2 cellular contexts compared by ENCODE assay signal in genomic region chr9:76803762-76804161, GRCh38.
TF ChIP-seq lines count a peak whose summit lies in the region.

No MANE protein-coding gene starts in this region.

TF ChIP-seq in GM23338, 12 proteins besides CTCF, POLR2A, EP300 and RAD21 (continued from another document):
- TF ChIP-seq ETS1 (IDR thresholded peaks at IDR 0.05), result no peak
- no peak for TF ChIP-seq ZNF462 (CRISPR knock-in tag; IDR thresholded peaks at IDR 0.05)
- no peak for TF ChIP-seq EZH2 (IDR thresholded peaks at IDR 0.05; ENCODE audit: low read depth, unreplicated experiment)
- no peak for TF ChIP-seq STAT1 (IDR thresholded peaks at IDR 0.05; ENCODE audit: unreplicated experiment)
- no peak for TF ChIP-seq JUNB (IDR thresholded peaks at IDR 0.05; ENCODE audit: unreplicated experiment)
- TF ChIP-seq ZNF114 (CRISPR knock-in tag; IDR thresholded peaks at IDR 0.05), result no peak
- no peak for TF ChIP-seq CREB1 (CRISPR knock-in tag; IDR thresholded peaks at IDR 0.05; ENCODE audit: low read depth)
- TF ChIP-seq NANOG (IDR thresholded peaks at IDR 0.05; ENCODE audit: borderline replicate concordance), result no peak
- TF ChIP-seq POLR2AphosphoS5 (IDR thresholded peaks at IDR 0.05; ENCODE audit: low read depth), result no peak
- no peak for TF ChIP-seq REST (IDR thresholded peaks at IDR 0.05; ENCODE audit: unreplicated experiment)

TF ChIP-seq in H1, 55 proteins besides CTCF, POLR2A, EP300 and RAD21 (continued from another document):
- no peak for TF ChIP-seq GTF2F1 (IDR thresholded peaks at IDR 0.05; ENCODE audit: borderline replicate concordance, low read depth, low read length)
- no peak for TF ChIP-seq PHF8 (conservative IDR thresholded peaks at IDR 0.05; ENCODE audit: low read depth, low read length)
- TF ChIP-seq NANOG (IDR thresholded peaks at IDR 0.05; ENCODE audit: insufficient read depth, low read depth, low read length, poor library complexity, severe bottlenecking), result no peak
- TF ChIP-seq RNF2 (IDR thresholded peaks at IDR 0.05; ENCODE audit: borderline replicate concordance, low read depth, low read length, missing control alignments, poor library complexity, severe bottlenecking), result no peak
- TF ChIP-seq KDM1A (IDR thresholded peaks at IDR 0.05; ENCODE audit: borderline replicate concordance, low read length), result no peak
- no peak for TF ChIP-seq NRF1 (IDR thresholded peaks at IDR 0.05; ENCODE audit: low read depth, low read length)
- TF ChIP-seq CEBPB (IDR thresholded peaks at IDR 0.05; ENCODE audit: low read depth, low read length), result no peak
TF ChIP-seq in H1: peak in this region for 0.
